ENCODE assay signal across 6 cellular contexts in genomic region chr2:192412866-192413265, GRCh38.
DNase-seq lines count a peak whose midpoint lies in the region; ATAC-seq, FAIRE-seq and TF ChIP-seq lines count a peak whose summit lies in the region.
"Not testable (repeated sequence)": the region's sequence is repeated elsewhere in the genome, so short reads cannot be mapped to it uniquely, and the experiment has no call there.

No MANE protein-coding gene starts in this region.

- not testable (repeated sequence) for H3K9me3 ChIP-seq in Karpas-422 (ENCODE audit: low read length); trophoblast cell (ENCODE audit: insufficient read depth, low read depth, low read length)

- not testable (repeated sequence) for H3K27ac ChIP-seq in GM23338 (ENCODE audit: low read depth); Karpas-422 (ENCODE audit: low read length); trophoblast cell (ENCODE audit: low read depth, low read length)

- FAIRE-seq in endometrium (lab: Jason Lieb, UNC) = peak; percentile 4

- not testable (repeated sequence) for H3K79me1 ChIP-seq in trophoblast cell (ENCODE audit: low read length)

- H4K8ac ChIP-seq in trophoblast cell (ENCODE audit: low read depth, low read length) = not testable (repeated sequence)

- H2BK12ac ChIP-seq in trophoblast cell (ENCODE audit: low read length) = not testable (repeated sequence)

- not testable (repeated sequence) for H2AK5ac ChIP-seq in trophoblast cell (ENCODE audit: low read length)

- H2BK5ac ChIP-seq in trophoblast cell (ENCODE audit: low read depth, low read length, poor library complexity) = not testable (repeated sequence)

- not testable (repeated sequence) for H3K79me2 ChIP-seq in GM23338 (replicated peaks; ENCODE audit: insufficient read depth); Karpas-422 (ENCODE audit: low read length); trophoblast cell (ENCODE audit: control insufficient read depth, insufficient read depth, low read length, poor library complexity)

- H2AFZ ChIP-seq in GM23338 = peak overlapping the region; percentile 16; the same call in 1 of the 2 replicates
- not testable (repeated sequence) for H2AFZ ChIP-seq in Karpas-422 (ENCODE audit: low read length); trophoblast cell (ENCODE audit: insufficient read depth, low read length, poor library complexity)

- not testable (repeated sequence) for TF ChIP-seq CTCF in GM23338 (conservative IDR thresholded peaks at IDR 0.05; ENCODE audit: low read depth in 2 of 2)

- H3K9me3 Mint-ChIP-seq in GM23338 = not testable (repeated sequence)

- DNase-seq in EL (peak; percentile 7), Karpas-422 (peak; percentile 27), RPMI7951 (ENCODE audit: low read depth) (peak; percentile 22), trophoblast cell (peak; percentile 42 to 62)
- not testable (repeated sequence) for DNase-seq in GM23338 (ENCODE audit: low spot score)

- H3K36me3 Mint-ChIP-seq in GM23338 (ENCODE audit: low read depth) = not testable (repeated sequence)

- H3K14ac ChIP-seq in trophoblast cell (ENCODE audit: low read length) = not testable (repeated sequence)

- not testable (repeated sequence) for H4K91ac ChIP-seq in trophoblast cell (ENCODE audit: low read depth, low read length)

- H3K36me3 ChIP-seq in GM23338 (ENCODE audit: insufficient read depth); Karpas-422 (ENCODE audit: insufficient read depth, low read length); trophoblast cell (ENCODE audit: control insufficient read depth in 1 of 2, insufficient read depth in 2 of 2, low read length in 2 of 2): not testable (repeated sequence)

- not testable (repeated sequence) for H3K27ac Mint-ChIP-seq in GM23338

- H3K4me3 Mint-ChIP-seq in GM23338 = not testable (repeated sequence)

- not testable (repeated sequence) for H3K27me3 Mint-ChIP-seq in GM23338 (ENCODE audit: insufficient read depth, low read depth, poor library complexity)

- not testable (repeated sequence) for H3F3A ChIP-seq in GM23338 (replicated peaks; ENCODE audit: low read depth)

- not testable (repeated sequence) for H3K4me3 ChIP-seq in GM23338; Karpas-422 (ENCODE audit: low read length); trophoblast cell (ENCODE audit: low read depth, low read length)

- H2BK120ac ChIP-seq in trophoblast cell (ENCODE audit: insufficient read depth, low read length, poor library complexity) = not testable (repeated sequence)

- not testable (repeated sequence) for H3K4me2 ChIP-seq in GM23338; Karpas-422 (ENCODE audit: low read depth, low read length, poor library complexity, severe bottlenecking); trophoblast cell (ENCODE audit: low read length)

- H3K4ac ChIP-seq in trophoblast cell (ENCODE audit: low read depth, low read length) = not testable (repeated sequence)

- not testable (repeated sequence) for H4K12ac ChIP-seq in trophoblast cell (ENCODE audit: low read depth, low read length)

- H3K4me1 ChIP-seq in GM23338 (ENCODE audit: insufficient read depth); Karpas-422 (ENCODE audit: low read length); trophoblast cell (ENCODE audit: control insufficient read depth in 1 of 2, insufficient read depth in 2 of 2, low read length in 2 of 2): not testable (repeated sequence)

- not testable (repeated sequence) for H3K18ac ChIP-seq in trophoblast cell (ENCODE audit: low read length)

- H3K9ac ChIP-seq in Karpas-422 (ENCODE audit: low read length); trophoblast cell (ENCODE audit: low read length): not testable (repeated sequence)

- H3K27me3 ChIP-seq in GM23338 (ENCODE audit: insufficient read depth); Karpas-422 (ENCODE audit: low read length); trophoblast cell (ENCODE audit: insufficient read depth, low read length): not testable (repeated sequence)

- no CpG with 5 or more reads among the region's 10 CpGs for WGBS in trophoblast cell (ENCODE audit: extremely low coverage, insufficient coverage, insufficient read length)

- H3K23ac ChIP-seq in trophoblast cell (ENCODE audit: low read length) = not testable (repeated sequence)

- H4K20me1 ChIP-seq in GM23338 (replicated peaks; ENCODE audit: insufficient read depth); Karpas-422 (ENCODE audit: insufficient read depth, low read depth, low read length): not testable (repeated sequence)

- not testable (repeated sequence) for H3K4me1 Mint-ChIP-seq in GM23338

- not testable (repeated sequence) for H3K9me2 ChIP-seq in GM23338 (ENCODE audit: insufficient read depth); Karpas-422 (replicated peaks; ENCODE audit: insufficient read depth, low read length)

- ATAC-seq in GM23338 = not testable (repeated sequence)
